Comparison of ENCODE assay signal across 10 cellular contexts in the genomic region with DNA sequence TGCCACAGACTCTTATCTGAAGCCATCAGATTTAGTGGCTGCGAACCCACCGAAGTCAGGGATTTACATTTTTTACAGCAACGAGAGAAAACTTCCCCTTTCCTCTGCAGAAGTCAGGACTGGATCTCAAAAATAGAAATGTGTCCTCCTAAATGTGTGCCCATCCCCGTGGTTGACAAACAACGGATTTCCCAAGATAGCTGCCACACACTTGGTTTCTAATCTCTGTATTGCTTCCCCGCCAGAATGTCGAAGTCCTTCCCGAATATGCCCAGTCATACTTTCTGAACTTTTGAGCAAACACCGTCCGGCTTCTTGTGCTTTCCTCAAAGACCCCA. TPM values are rescaled to one million over a fixed set of nuclear protein-coding genes. Genes with fewer than 3 reads are reported as not detected.
DNase-seq lines count a peak whose midpoint lies in the region; ATAC-seq, FAIRE-seq and TF ChIP-seq lines count a peak whose summit lies in the region.
"Had no signal": no experiment of that assay in that cellular context is flagged by ENCODE, and none has a peak within 500 bp of the region (broad histone marks: within the 10 kb centered on the region; RNA-seq: fewer than 3 reads in every experiment).

No MANE protein-coding gene starts in this region.

- no peak for DNase-seq in activated naive CD4-positive, alpha-beta T cell treated with anti-CD3 and anti-CD28 coated beads, Interleukin-2, amount 50 U/mL, for 16 hours
- DNase-seq in activated CD4-positive, alpha-beta memory T cell treated with anti-CD3 and anti-CD28 coated beads for 36 hours, result no peak
- DNase-seq in keratinocyte (ENCODE audit: low read depth, low spot score) (no peak), tibial artery (no peak), NCI-H2107 (lab: John Stamatoyannopoulos, UW) (no peak), NCI-H510A treated with DMSO at 0.1 percent for 48 hours (lab: John Stamatoyannopoulos, UW) (no peak)
- DNase-seq: DND-41 had no signal

- dilution Hi-C loops in keratinocyte (cut with MboI; ENCODE audit: extremely low pct_ligation_motif_present, low sequenced_read_pairs), result no loop called here

- TF ChIP-seq CTCF in keratinocyte (optimal IDR thresholded peaks at IDR 0.05 in 1 of 3, IDR thresholded peaks at IDR 0.05 in 1 of 3, conservative IDR thresholded peaks at IDR 0.05 in 1 of 3; ENCODE audit: extremely low read depth in 1 of 3, insufficient read depth in 2 of 3, low read length in 3 of 3) (no peak), tibial artery (IDR thresholded peaks at IDR 0.05) (no peak)

- H3K9me3 Mint-ChIP-seq in activated naive CD4-positive, alpha-beta T cell treated with anti-CD3 and anti-CD28 coated beads, Interleukin-2, amount 50 U/mL, for 24 hours, result no peaks in the 10 kb centered on the region
- H3K9me3 Mint-ChIP-seq in activated CD4-positive, alpha-beta memory T cell treated with anti-CD3 and anti-CD28 coated beads for 36 hours, result no peaks in the 10 kb centered on the region

- H3K36me3 Mint-ChIP-seq in activated naive CD4-positive, alpha-beta T cell treated with anti-CD3 and anti-CD28 coated beads, Interleukin-2, amount 50 U/mL, for 24 hours, result no peaks in the 10 kb centered on the region
- H3K36me3 Mint-ChIP-seq in activated CD4-positive, alpha-beta memory T cell treated with anti-CD3 and anti-CD28 coated beads for 36 hours, result no peaks in the 10 kb centered on the region

- H3K27ac ChIP-seq in keratinocyte (ENCODE audit: control insufficient read depth, insufficient read depth, low read length) (no peak overlapping the region), tibial artery (no peak overlapping the region)

- no peak for FAIRE-seq in keratinocyte (lab: Jason Lieb, UNC)

- intact Hi-C loops in activated CD4-positive, alpha-beta memory T cell treated with anti-CD3 and anti-CD28 coated beads for 36 hours (cut with micrococcal nuclease), result loop anchor here (5.0 to 10.0 kb wide), 2 partner anchors 92 to 280 kb away; no protein-coding TSS in a partner anchor
- intact Hi-C loops in tibial artery (cut with DNase I; ENCODE audit: low total_unique reads), result no loop called here

- H3K4me2 ChIP-seq in keratinocyte (ENCODE audit: control insufficient read depth, extremely low read depth, insufficient read depth, low read depth, low read length), result peak overlapping the region; percentile 65

- no peak for ATAC-seq in GM18858 (IDR thresholded peaks at IDR 0.05; ENCODE audit: unreplicated experiment)
- ATAC-seq: HCT116 had no signal

- CTCF ChIA-PET in activated CD4-positive, alpha-beta memory T cell treated with anti-CD3 and anti-CD28 coated beads for 36 hours (lab: Charles Lee), result no interaction called here

- H3K36me3 ChIP-seq in keratinocyte (ENCODE audit: control insufficient read depth in 2 of 2, extremely low read depth in 1 of 2, insufficient read depth in 2 of 2, low read length in 2 of 2), result no peaks in the 10 kb centered on the region
- no peaks in the 10 kb centered on the region for H3K36me3 ChIP-seq in tibial artery

- peaks cover 47% of the 10 kb centered on the region for H3K27me3 Mint-ChIP-seq in activated naive CD4-positive, alpha-beta T cell treated with anti-CD3 and anti-CD28 coated beads, Interleukin-2, amount 50 U/mL, for 24 hours
- peaks cover 55% of the 10 kb centered on the region for H3K27me3 Mint-ChIP-seq in activated CD4-positive, alpha-beta memory T cell treated with anti-CD3 and anti-CD28 coated beads for 36 hours

- POLR2A ChIA-PET in activated CD4-positive, alpha-beta memory T cell treated with anti-CD3 and anti-CD28 coated beads for 36 hours (lab: Charles Lee), result no interaction called here

- H3K4me1 ChIP-seq in keratinocyte (ENCODE audit: control insufficient read depth, extremely low read depth, insufficient read depth, low read length) (peaks cover 3% of the 10 kb centered on the region), tibial artery (peaks cover 0 to 17% (median 14%) of the 10 kb centered on the region in 4 donors)

- H3K4me3 ChIP-seq in keratinocyte (ENCODE audit: control insufficient read depth in 2 of 3, extremely low read depth in 1 of 3, insufficient read depth in 2 of 3, low read depth in 1 of 3, low read length in 3 of 3) (no peak overlapping the region), tibial artery (peak overlapping the region; percentile 48 to 54)

- H3K4me3 Mint-ChIP-seq in activated naive CD4-positive, alpha-beta T cell treated with anti-CD3 and anti-CD28 coated beads, Interleukin-2, amount 50 U/mL, for 24 hours, result peak overlapping the region; percentile 51
- peak overlapping the region; percentile 79 for H3K4me3 Mint-ChIP-seq in activated CD4-positive, alpha-beta memory T cell treated with anti-CD3 and anti-CD28 coated beads for 36 hours

- no peak overlapping the region for H3K27ac Mint-ChIP-seq in activated naive CD4-positive, alpha-beta T cell treated with anti-CD3 and anti-CD28 coated beads, Interleukin-2, amount 50 U/mL, for 24 hours
- H3K27ac Mint-ChIP-seq in activated CD4-positive, alpha-beta memory T cell treated with anti-CD3 and anti-CD28 coated beads for 36 hours, result no peak overlapping the region

- H3K9ac ChIP-seq in keratinocyte (ENCODE audit: control insufficient read depth, extremely low read depth, insufficient read depth, low read length), result no peak overlapping the region

- no peaks in the 10 kb centered on the region for H3K9me1 ChIP-seq in keratinocyte (ENCODE audit: control insufficient read depth, extremely low read depth, insufficient read depth, low read length)

- H3K4me1 Mint-ChIP-seq in activated naive CD4-positive, alpha-beta T cell treated with anti-CD3 and anti-CD28 coated beads, Interleukin-2, amount 50 U/mL, for 24 hours, result peaks cover 15% of the 10 kb centered on the region
- peaks cover 18% of the 10 kb centered on the region for H3K4me1 Mint-ChIP-seq in activated CD4-positive, alpha-beta memory T cell treated with anti-CD3 and anti-CD28 coated beads for 36 hours (ENCODE audit: low read depth)

- no peak overlapping the region for H2AFZ ChIP-seq in keratinocyte (ENCODE audit: control insufficient read depth, low read length)

- H3K9me3 ChIP-seq in keratinocyte (ENCODE audit: control insufficient read depth, low read depth, low read length) (no peaks in the 10 kb centered on the region), tibial artery (no peaks in the 10 kb centered on the region)

- H3K27me3 ChIP-seq in keratinocyte (ENCODE audit: control insufficient read depth, extremely low read depth, insufficient read depth, low read length) (peaks cover 50% of the 10 kb centered on the region), tibial artery (peaks cover 0 to 42% of the 10 kb centered on the region in 2 donors)

- no peaks in the 10 kb centered on the region for H4K20me1 ChIP-seq in keratinocyte (ENCODE audit: control insufficient read depth, extremely low read depth, insufficient read depth, low read length)

- H3K79me2 ChIP-seq in keratinocyte (ENCODE audit: control insufficient read depth, insufficient read depth, low read length), result no peaks in the 10 kb centered on the region

RNA-seq across cellular contexts. Expression of a gene that starts 0.8 kb away (rescaled TPM):
- total RNA-seq in activated CD4-positive, alpha-beta memory T cell treated with anti-CD3 and anti-CD28 coated beads for 36 hours, result 1 to 10 TPM; 1.8 to 2.3 TPM
- polyA plus RNA-seq in keratinocyte, result 1.3 to 3.1 TPM (median 1.8 TPM) in 3 replicates
- 0.10 TPM for polyA plus RNA-seq in keratinocyte (2011; ENCODE audit: low read depth)
- polyA plus RNA-seq in keratinocyte (2011; cell fraction: cytosol; rRNA removed), result 1.8 and 3.4 TPM in 2 replicates
- 5.4 and 6.6 TPM in 2 replicates for polyA plus RNA-seq in keratinocyte (2011; cell fraction: nucleus; rRNA removed)
- 0.17 and 2.7 TPM in 2 replicates for polyA plus RNA-seq in keratinocyte (2012; ENCODE audit: low replicate concordance)
- 1.2 to 1.9 TPM (median 1.5 TPM) in 3 replicates for polyA minus RNA-seq in keratinocyte
- polyA minus RNA-seq in keratinocyte (2011; cell fraction: cytosol; rRNA and poly(A)+ RNA removed), result 2.5 TPM
- polyA minus RNA-seq in keratinocyte (2011; cell fraction: nucleus; rRNA and poly(A)+ RNA removed), result 3.2 and 8.9 TPM in 2 replicates

Comparison
In these comparisons a context has a peak if more than half of its experiments do, and no peak if none do; other contexts are left out.
1. H3K4me3 ChIP-seq: peak in tibial artery (2 of 2); none in keratinocyte (0 of 3).